Comparison of ENCODE assay signal across 19 cellular contexts in genomic region chr7:28423919-28424514, GRCh38.
"Had no signal": no experiment of that assay in that cellular context is flagged by ENCODE, and none has a peak within 500 bp of the region (broad histone marks: within the 10 kb centered on the region; RNA-seq: fewer than 3 reads in every experiment).

No MANE protein-coding gene starts in this region.

- H3K4me3 ChIP-seq: gastroesophageal sphincter, hepatocyte, left ventricle myocardium inferior, lung, mucosa of descending colon, suprapubic skin, tibial artery had no signal

- H3K4me2 ChIP-seq: hepatocyte had no signal

- H3K27me3 ChIP-seq: brain microvascular endothelial cell, gastroesophageal sphincter, hepatocyte, suprapubic skin, tibial artery had no signal

- H3K27ac ChIP-seq: brain microvascular endothelial cell, gastroesophageal sphincter, hepatocyte, left ventricle myocardium inferior, suprapubic skin, tibial artery had no signal

- H3K9me3 ChIP-seq: gastroesophageal sphincter, left ventricle myocardium inferior, mucosa of descending colon, suprapubic skin, tibial artery had no signal

- H3K79me2 ChIP-seq: hepatocyte had no signal

- DNase-seq: activated CD4-positive, alpha-beta T cell treated with anti-CD3 and anti-CD28 coated beads, Interleukin-2, amount 50 U/mL, for 1 hour; activated CD8-positive, alpha-beta T cell treated with anti-CD3 and anti-CD28 coated beads for 36 hours; activated gamma-delta T cell treated with Interleukin-2 at 50 U/mL for 16 hours; activated naive CD4-positive, alpha-beta T cell treated with anti-CD3 and anti-CD28 coated beads, Interleukin-2, amount 50 U/mL, for 16 hours; activated T-cell treated with anti-CD3 and anti-CD28 coated beads, Interleukin-2, amount 50 U/mL, for 4 hours; amniotic stem cell; brain microvascular endothelial cell; caudate nucleus; islet precursor cell; left ventricle myocardium inferior; mucosa of descending colon; right cardiac atrium; stimulated activated CD4-positive, alpha-beta T cell treated with anti-CD3 and anti-CD28 coated beads, Interleukin-15, amount 100 ng/mL, for 24 hours; stimulated activated naive CD4-positive, alpha-beta T cell; tibial artery had no signal

- H2AFZ ChIP-seq: hepatocyte had no signal

- H3K36me3 ChIP-seq: brain microvascular endothelial cell, gastroesophageal sphincter, left ventricle myocardium inferior, suprapubic skin, tibial artery had no signal
